ENCODE assay signal across 18 cellular contexts in genomic region chr7:3201306-3201705, GRCh38.
"Had no signal": no experiment of that assay in that cellular context is flagged by ENCODE, and none has a peak within 500 bp of the region (broad histone marks: within the 10 kb centered on the region; RNA-seq: fewer than 3 reads in every experiment).

No MANE protein-coding gene starts in this region.

- H3K27me3 ChIP-seq: right lobe of liver had no signal

- H3K4me1 ChIP-seq: left ventricle myocardium inferior, right lobe of liver had no signal

- DNase-seq: activated CD4-positive, alpha-beta T cell treated with anti-CD3 and anti-CD28 coated beads, Interleukin-2, amount 10 ng/mL, durations not matched to agents 24 days and 14 days; activated CD8-positive, alpha-beta T cell treated with anti-CD3 and anti-CD28 coated beads, Interleukin-2, amount 10 ng/mL, durations not matched to agents 7 days and 5 days; activated naive CD4-positive, alpha-beta T cell treated with anti-CD3 and anti-CD28 coated beads for 36 hours; activated naive CD8-positive, alpha-beta T cell treated with anti-CD3 and anti-CD28 coated beads, Interleukin-2, amount 10 ng/mL, durations not matched to agents 7 days and 5 days; activated T-cell treated with anti-CD3 and anti-CD28 coated beads, Interleukin-2, amount 50 U/mL, for 24 hours; amniotic stem cell; cerebellar nuclear complex; esophagus squamous epithelium; left ventricle myocardium inferior; midbrain; right lobe of liver; stimulated activated CD4-positive, alpha-beta T cell treated with anti-CD3 and anti-CD28 coated beads, Interleukin-15, amount 100 ng/mL, for 24 hours; stimulated activated naive B cell treated with anti-CD40 and anti-IgM and Interleukin-4, amounts not matched to agents 10 μg/mL and 1 μg/mL and 100 μg/mL, for 72 hours; trophoblast cell had no signal

- H3K36me3 ChIP-seq: esophagus squamous epithelium, left ventricle myocardium inferior, right lobe of liver had no signal

- H3K4me3 Mint-ChIP-seq: activated CD4-positive, alpha-beta T cell treated with anti-CD3 and anti-CD28 coated beads, Interleukin-2, amount 10 ng/mL, durations not matched to agents 24 days and 14 days; activated CD8-positive, alpha-beta T cell treated with anti-CD3 and anti-CD28 coated beads, Interleukin-2, amount 10 ng/mL, durations not matched to agents 7 days and 5 days; activated naive CD4-positive, alpha-beta T cell treated with anti-CD3 and anti-CD28 coated beads for 36 hours; activated naive CD8-positive, alpha-beta T cell treated with anti-CD3 and anti-CD28 coated beads, Interleukin-2, amount 10 ng/mL, durations not matched to agents 7 days and 5 days; activated T-cell treated with anti-CD3 and anti-CD28 coated beads, Interleukin-2, amount 50 U/mL, for 24 hours; natural killer cell; stimulated activated naive B cell treated with anti-CD40 and anti-IgM and Interleukin-4, amounts not matched to agents 10 μg/mL and 1 μg/mL and 100 μg/mL, for 72 hours had no signal

- H3K27ac Mint-ChIP-seq: activated CD4-positive, alpha-beta T cell treated with anti-CD3 and anti-CD28 coated beads, Interleukin-2, amount 10 ng/mL, durations not matched to agents 24 days and 14 days; activated CD8-positive, alpha-beta T cell treated with anti-CD3 and anti-CD28 coated beads, Interleukin-2, amount 10 ng/mL, durations not matched to agents 7 days and 5 days; activated naive CD4-positive, alpha-beta T cell treated with anti-CD3 and anti-CD28 coated beads for 36 hours; activated naive CD8-positive, alpha-beta T cell treated with anti-CD3 and anti-CD28 coated beads, Interleukin-2, amount 10 ng/mL, durations not matched to agents 7 days and 5 days; activated T-cell treated with anti-CD3 and anti-CD28 coated beads, Interleukin-2, amount 50 U/mL, for 24 hours; activated T-helper 2 cell treated with anti-CD3 and anti-CD28 coated beads, Interferon-gamma antibody, Interleukin-2, Interleukin-4, amounts not matched to agents 10 μg/mL and 5 μg/mL and 100 μg/mL, durations not matched to agents 14 hours and 24 hours and 36 hours; stimulated activated naive B cell treated with anti-CD40 and anti-IgM and Interleukin-4, amounts not matched to agents 10 μg/mL and 1 μg/mL and 100 μg/mL, for 72 hours had no signal

- H3K4me3 ChIP-seq: coronary artery, esophagus squamous epithelium, left ventricle myocardium inferior, right lobe of liver, skin epidermis had no signal

- H3K9me3 ChIP-seq: esophagus squamous epithelium, right lobe of liver had no signal

- H3K4me1 Mint-ChIP-seq: activated CD4-positive, alpha-beta T cell treated with anti-CD3 and anti-CD28 coated beads, Interleukin-2, amount 10 ng/mL, durations not matched to agents 24 days and 14 days; activated naive CD8-positive, alpha-beta T cell treated with anti-CD3 and anti-CD28 coated beads, Interleukin-2, amount 10 ng/mL, durations not matched to agents 7 days and 5 days had no signal

- H3K9me3 Mint-ChIP-seq: activated CD4-positive, alpha-beta T cell treated with anti-CD3 and anti-CD28 coated beads, Interleukin-2, amount 10 ng/mL, durations not matched to agents 24 days and 14 days; activated naive CD8-positive, alpha-beta T cell treated with anti-CD3 and anti-CD28 coated beads, Interleukin-2, amount 10 ng/mL, durations not matched to agents 7 days and 5 days; activated T-helper 2 cell treated with anti-CD3 and anti-CD28 coated beads, Interferon-gamma antibody, Interleukin-2, Interleukin-4, amounts not matched to agents 10 μg/mL and 5 μg/mL and 100 μg/mL, durations not matched to agents 14 hours and 24 hours and 36 hours; natural killer cell; stimulated activated naive B cell treated with anti-CD40 and anti-IgM and Interleukin-4, amounts not matched to agents 10 μg/mL and 1 μg/mL and 100 μg/mL, for 72 hours had no signal

- H3K27ac ChIP-seq: coronary artery, esophagus squamous epithelium, left ventricle myocardium inferior, right lobe of liver, skin epidermis had no signal

- H3K36me3 Mint-ChIP-seq: activated naive CD8-positive, alpha-beta T cell treated with anti-CD3 and anti-CD28 coated beads, Interleukin-2, amount 10 ng/mL, durations not matched to agents 7 days and 5 days; natural killer cell had no signal
